In the genomic region with DNA sequence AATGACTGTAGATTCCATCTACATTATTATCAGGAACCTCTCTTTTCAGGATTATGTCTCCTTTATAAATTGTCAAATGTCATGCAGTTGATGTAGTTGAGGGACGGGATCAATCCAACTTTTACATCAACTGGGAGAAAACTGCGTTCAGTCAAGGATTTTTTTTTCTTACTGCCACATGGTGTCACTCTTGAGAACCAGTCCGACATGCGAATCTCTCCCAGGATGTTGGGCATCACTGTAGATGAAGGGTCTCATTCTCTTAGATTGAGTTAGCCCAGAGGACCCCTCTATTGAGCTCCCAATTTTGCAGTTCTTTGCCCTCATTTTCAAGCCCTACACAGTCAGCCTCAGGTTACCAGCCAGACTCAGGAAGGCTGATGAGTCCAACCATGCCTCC, we compare ENCODE assay signal across 9 cellular contexts.
A peak's percentile ranks its signal among the peaks of the same experiment; 100 is the strongest.
DNase-seq lines count a peak whose midpoint lies in the region; ATAC-seq, FAIRE-seq and TF ChIP-seq lines count a peak whose summit lies in the region.
"Had no signal": no experiment of that assay in that cellular context is flagged by ENCODE, and none has a peak within 500 bp of the region (broad histone marks: within the 10 kb centered on the region; RNA-seq: fewer than 3 reads in every experiment).

No MANE protein-coding gene starts in this region.

- POLR2A ChIA-PET in HEK293 (lab: Yijun Ruan, JAX) = no interaction called here
- POLR2A ChIA-PET in CD8-positive, alpha-beta memory T cell (lab: Charles Lee) = no interaction called here

- no peaks in the 10 kb centered on the region for H3K9me3 ChIP-seq in HEK293 (ENCODE audit: control insufficient read depth, insufficient read depth, low read depth, low read length)
- H3K9me3 ChIP-seq in CD8-positive, alpha-beta memory T cell (ENCODE audit: low read length) = no peaks in the 10 kb centered on the region

- TF ChIP-seq CTCF in C4-2B (conservative IDR thresholded peaks at IDR 0.05) = peak; percentile 73
- no peak for TF ChIP-seq CTCF in HEK293 (tag by site-specific recombination; IDR thresholded peaks at IDR 0.05)
- TF ChIP-seq CTCF in VCaP (conservative IDR thresholded peaks at IDR 0.05) = peak; percentile 69
- TF ChIP-seq CTCF in kidney epithelial cell (IDR thresholded peaks at IDR 0.05; ENCODE audit: insufficient read depth, low read length, poor library complexity, severe bottlenecking) = peak; percentile 40

- no peak for ATAC-seq in activated CD8-positive, alpha-beta memory T cell treated with anti-CD3 and anti-CD28 coated beads, Interleukin-2, amount 10 ng/mL, durations not matched to agents 7 days and 5 days

- CTCF ChIA-PET in HEK293 (lab: Yijun Ruan, JAX) = interaction anchor here (0.7 to 2.5 kb wide), 5 partner anchors 221 to 246 kb away, joined by 3 to 11 read pairs (median 3); no protein-coding TSS in a partner anchor
- CTCF ChIA-PET in CD8-positive, alpha-beta memory T cell (lab: Charles Lee) = no interaction called here
- CTCF ChIA-PET in activated CD8-positive, alpha-beta memory T cell treated with anti-CD3 and anti-CD28 coated beads, Interleukin-2, amount 10 ng/mL, durations not matched to agents 7 days and 5 days (lab: Charles Lee) = no interaction called here

- H3K27me3 ChIP-seq in kidney epithelial cell (ENCODE audit: control insufficient read depth, insufficient read depth, low read length) = no peaks in the 10 kb centered on the region
- H3K27me3 ChIP-seq in CD8-positive, alpha-beta memory T cell (ENCODE audit: insufficient read depth, low read length, poor library complexity, severe bottlenecking) = no peaks in the 10 kb centered on the region

- no peak for FAIRE-seq in GM19239 (lab: Jason Lieb, UNC)

- H3K27ac ChIP-seq in C4-2B (no peak overlapping the region), HEK293 (ENCODE audit: extremely low read depth, low read depth, low read length) (no peak overlapping the region), VCaP (no peak overlapping the region)
- H3K27ac ChIP-seq in CD8-positive, alpha-beta memory T cell (ENCODE audit: low read depth, low read length) = no peak overlapping the region

- DNase-seq in kidney epithelial cell (ENCODE audit: low read depth) (no peak), GM19239 (ENCODE audit: insufficient read length, low spot score) (no peak), activated T-cell treated with anti-CD3 and anti-CD28 coated beads for 4 hours (no peak)
- DNase-seq in CD8-positive, alpha-beta memory T cell = no peak
- DNase-seq in activated CD8-positive, alpha-beta memory T cell treated with anti-CD3 and anti-CD28 coated beads, Interleukin-2, amount 10 ng/mL, durations not matched to agents 7 days and 5 days = no peak
- DNase-seq: activated CD4-positive, alpha-beta memory T cell treated with anti-CD3 and anti-CD28 coated beads for 36 hours had no signal

- H3K27ac Mint-ChIP-seq in CD8-positive, alpha-beta memory T cell = no peak overlapping the region
- no peak overlapping the region for H3K27ac Mint-ChIP-seq in activated CD8-positive, alpha-beta memory T cell treated with anti-CD3 and anti-CD28 coated beads, Interleukin-2, amount 10 ng/mL, durations not matched to agents 7 days and 5 days
- H3K27ac Mint-ChIP-seq: activated CD4-positive, alpha-beta memory T cell treated with anti-CD3 and anti-CD28 coated beads for 36 hours had no signal

- H3K4me1 ChIP-seq in HEK293 (ENCODE audit: control insufficient read depth, insufficient read depth, low read length) = no peaks in the 10 kb centered on the region
- no peaks in the 10 kb centered on the region for H3K4me1 ChIP-seq in CD8-positive, alpha-beta memory T cell (ENCODE audit: insufficient read depth, low read length)

- no peak overlapping the region for H3K4me3 Mint-ChIP-seq in CD8-positive, alpha-beta memory T cell
- H3K4me3 Mint-ChIP-seq in activated CD8-positive, alpha-beta memory T cell treated with anti-CD3 and anti-CD28 coated beads, Interleukin-2, amount 10 ng/mL, durations not matched to agents 7 days and 5 days = no peak overlapping the region
- H3K4me3 Mint-ChIP-seq: activated CD4-positive, alpha-beta memory T cell treated with anti-CD3 and anti-CD28 coated beads for 36 hours had no signal

- H3K9me3 Mint-ChIP-seq in CD8-positive, alpha-beta memory T cell = peaks cover 0 to 3% (median 2%) of the 10 kb centered on the region in 5 donors
- no peaks in the 10 kb centered on the region for H3K9me3 Mint-ChIP-seq in activated CD8-positive, alpha-beta memory T cell treated with anti-CD3 and anti-CD28 coated beads, Interleukin-2, amount 10 ng/mL, durations not matched to agents 7 days and 5 days (ENCODE audit: low read depth)
- H3K9me3 Mint-ChIP-seq: activated CD4-positive, alpha-beta memory T cell treated with anti-CD3 and anti-CD28 coated beads for 36 hours had no signal

- H3K36me3 ChIP-seq in HEK293 (ENCODE audit: control insufficient read depth in 2 of 2, insufficient read depth in 1 of 2, low read length in 2 of 2) = no peaks in the 10 kb centered on the region
- no peaks in the 10 kb centered on the region for H3K36me3 ChIP-seq in kidney epithelial cell (ENCODE audit: control insufficient read depth, insufficient read depth, low read length)
- H3K36me3 ChIP-seq in CD8-positive, alpha-beta memory T cell (ENCODE audit: insufficient read depth, low read length) = no peaks in the 10 kb centered on the region

- no peaks in the 10 kb centered on the region for H3K4me1 Mint-ChIP-seq in CD8-positive, alpha-beta memory T cell
- no peaks in the 10 kb centered on the region for H3K4me1 Mint-ChIP-seq in activated CD8-positive, alpha-beta memory T cell treated with anti-CD3 and anti-CD28 coated beads, Interleukin-2, amount 10 ng/mL, durations not matched to agents 7 days and 5 days

- H3K36me3 Mint-ChIP-seq in CD8-positive, alpha-beta memory T cell = no peaks in the 10 kb centered on the region
- no peaks in the 10 kb centered on the region for H3K36me3 Mint-ChIP-seq in activated CD8-positive, alpha-beta memory T cell treated with anti-CD3 and anti-CD28 coated beads, Interleukin-2, amount 10 ng/mL, durations not matched to agents 7 days and 5 days
- H3K36me3 Mint-ChIP-seq: activated CD4-positive, alpha-beta memory T cell treated with anti-CD3 and anti-CD28 coated beads for 36 hours had no signal

- H3K4me3 ChIP-seq in HEK293 (ENCODE audit: low read depth, low read length) (no peak overlapping the region), kidney epithelial cell (ENCODE audit: low read depth, low read length) (no peak overlapping the region)
- no peak overlapping the region for H3K4me3 ChIP-seq in CD8-positive, alpha-beta memory T cell (ENCODE audit: low read length)

- peaks cover 0 to 3% of the 10 kb centered on the region in 2 donors for H3K27me3 Mint-ChIP-seq in CD8-positive, alpha-beta memory T cell
- H3K27me3 Mint-ChIP-seq in activated CD8-positive, alpha-beta memory T cell treated with anti-CD3 and anti-CD28 coated beads, Interleukin-2, amount 10 ng/mL, durations not matched to agents 7 days and 5 days = no peaks in the 10 kb centered on the region
- H3K27me3 Mint-ChIP-seq: activated CD4-positive, alpha-beta memory T cell treated with anti-CD3 and anti-CD28 coated beads for 36 hours had no signal

TF ChIP-seq in HEK293, 187 proteins besides CTCF, POLR2A, EP300 and RAD21:
- peak; percentile 33 for TF ChIP-seq ZNF654 (tag by site-specific recombination; IDR thresholded peaks at IDR 0.05; ENCODE audit: low read depth)
- TF ChIP-seq, protein P1, sequence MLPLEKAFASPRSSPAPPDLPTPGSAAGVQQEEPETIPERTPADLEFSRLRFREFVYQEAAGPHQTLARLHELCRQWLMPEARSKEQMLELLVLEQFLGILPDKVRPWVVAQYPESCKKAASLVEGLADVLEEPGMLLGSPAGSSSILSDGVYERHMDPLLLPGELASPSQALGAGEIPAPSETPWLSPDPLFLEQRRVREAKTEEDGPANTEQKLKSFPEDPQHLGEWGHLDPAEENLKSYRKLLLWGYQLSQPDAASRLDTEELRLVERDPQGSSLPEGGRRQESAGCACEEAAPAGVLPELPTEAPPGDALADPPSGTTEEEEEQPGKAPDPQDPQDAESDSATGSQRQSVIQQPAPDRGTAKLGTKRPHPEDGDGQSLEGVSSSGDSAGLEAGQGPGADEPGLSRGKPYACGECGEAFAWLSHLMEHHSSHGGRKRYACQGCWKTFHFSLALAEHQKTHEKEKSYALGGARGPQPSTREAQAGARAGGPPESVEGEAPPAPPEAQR (tag by site-specific recombination; IDR thresholded peaks at IDR 0.05) = no peak
